11 cellular contexts compared by ENCODE assay signal in the genomic region with DNA sequence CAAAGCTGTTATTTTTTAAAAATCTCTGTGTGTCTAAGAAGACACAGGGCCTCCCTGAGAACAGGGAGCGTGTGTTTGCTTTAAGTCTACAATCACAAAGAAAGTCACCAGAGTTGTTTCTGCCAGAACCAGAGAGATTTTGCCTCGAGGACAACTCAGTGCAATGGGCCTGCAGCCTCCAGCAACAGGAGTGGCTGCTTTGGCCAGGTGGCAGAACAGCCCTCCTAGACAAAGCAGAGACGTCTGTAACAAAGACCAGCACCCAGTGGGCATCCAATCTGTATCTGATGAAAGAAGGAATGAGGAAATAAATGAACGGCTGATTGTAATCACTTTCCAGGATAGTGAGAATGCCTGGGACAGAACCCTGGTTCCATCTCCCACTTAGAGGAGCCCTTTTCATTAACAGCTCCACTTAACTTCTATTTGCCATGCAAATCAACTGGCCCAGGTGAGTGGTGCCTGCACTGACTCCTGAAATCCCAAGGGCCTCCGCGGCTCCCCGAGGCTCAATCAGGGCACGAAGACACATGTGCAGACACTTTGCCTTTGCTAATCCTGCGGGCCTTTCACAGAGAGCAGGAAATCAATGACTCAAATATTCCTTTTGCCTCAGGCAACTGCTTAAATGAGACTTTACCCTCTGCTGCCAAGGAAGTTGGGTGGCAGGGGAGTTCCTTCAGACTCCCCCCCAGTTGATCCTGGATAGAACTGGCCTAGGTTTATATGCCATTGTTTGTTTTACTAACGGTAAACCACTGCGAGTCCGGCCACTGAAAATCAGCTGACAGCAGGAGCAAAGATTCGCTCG.
DNase-seq lines count a peak whose midpoint lies in the region; ATAC-seq and TF ChIP-seq lines count a peak whose summit lies in the region.
"Had no signal": no experiment of that assay in that cellular context is flagged by ENCODE, and none has a peak within 500 bp of the region (broad histone marks: within the 10 kb centered on the region; RNA-seq: fewer than 3 reads in every experiment).

No MANE protein-coding gene starts in this region.

- no peak for TF ChIP-seq CTCF in AG10803 (conservative IDR thresholded peaks at IDR 0.05; ENCODE audit: low read length)
- no peak for TF ChIP-seq CTCF in ascending aorta (IDR thresholded peaks at IDR 0.05)
- no peak for TF ChIP-seq CTCF in CD4-positive, alpha-beta T cell (IDR thresholded peaks at IDR 0.05)

- intact Hi-C loops in ascending aorta (cut with DNase I), result no loop called here
- intact Hi-C loops in CD4-positive, alpha-beta T cell (cut with DNase I, micrococcal nuclease), result no loop called here

- H3K27me3 Mint-ChIP-seq in CD4-positive, alpha-beta T cell, result no peaks in the 10 kb centered on the region
- no peaks in the 10 kb centered on the region for H3K27me3 Mint-ChIP-seq in effector memory CD8-positive, alpha-beta T cell

- POLR2A ChIA-PET in CD4-positive, alpha-beta T cell (lab: Charles Lee), result no interaction called here

- no peak overlapping the region for H3K4me3 Mint-ChIP-seq in CD4-positive, alpha-beta T cell
- H3K4me3 Mint-ChIP-seq in effector memory CD8-positive, alpha-beta T cell, result no peak overlapping the region

- no peak overlapping the region for H3K27ac Mint-ChIP-seq in CD4-positive, alpha-beta T cell
- H3K27ac Mint-ChIP-seq in effector memory CD8-positive, alpha-beta T cell, result no peak overlapping the region

- H3K27me3 ChIP-seq in ascending aorta, result no peaks in the 10 kb centered on the region
- H3K27me3 ChIP-seq in CD4-positive, alpha-beta T cell (ENCODE audit: control insufficient read depth, insufficient read depth, low read length), result no peaks in the 10 kb centered on the region
- H3K27me3 ChIP-seq: pancreas had no signal

- DNase-seq in AG10803 (ENCODE audit: low read depth) (peak; percentile 60), HT-29 (ENCODE audit: low spot score) (peak; percentile 10), ascending aorta (ENCODE audit: low spot score in 2 of 2) (peak in 1 of 2 donors; percentile 46), iris pigment epithelial cell (ENCODE audit: low read depth) (peak; percentile 70), NCI-H146 (lab: John Stamatoyannopoulos, UW) (no peak), NCI-H1694 (lab: John Stamatoyannopoulos, UW) (no peak)
- no peak for DNase-seq in CD4-positive, alpha-beta T cell
- DNase-seq in effector memory CD8-positive, alpha-beta T cell, result no peak
- DNase-seq: DMS 273 treated with DMSO at 0.1 percent for 48 hours, pancreas, Right ventricle myocardium superior had no signal

- no peaks in the 10 kb centered on the region for H3K36me3 ChIP-seq in ascending aorta
- H3K36me3 ChIP-seq: pancreas had no signal

- H3K9me3 Mint-ChIP-seq in CD4-positive, alpha-beta T cell, result peaks cover 7% of the 10 kb centered on the region
- H3K9me3 Mint-ChIP-seq in effector memory CD8-positive, alpha-beta T cell, result peaks cover 0 to 6% of the 10 kb centered on the region in 2 donors

- H3K4me1 Mint-ChIP-seq in CD4-positive, alpha-beta T cell (ENCODE audit: low read depth), result no peaks in the 10 kb centered on the region
- H3K4me1 Mint-ChIP-seq in effector memory CD8-positive, alpha-beta T cell (ENCODE audit: low read depth in 2 of 2), result no peaks in the 10 kb centered on the region

- no peak for ATAC-seq in CD4-positive, alpha-beta T cell (ENCODE audit: poor library complexity)
- ATAC-seq in effector memory CD8-positive, alpha-beta T cell (replicated peaks), result no peak

- no peaks in the 10 kb centered on the region for H3K36me3 Mint-ChIP-seq in CD4-positive, alpha-beta T cell (ENCODE audit: low read depth)
- H3K36me3 Mint-ChIP-seq in effector memory CD8-positive, alpha-beta T cell (ENCODE audit: insufficient read depth), result no peaks in the 10 kb centered on the region

- H3K27ac ChIP-seq in ascending aorta, result peak overlapping the region; percentile 0 to 6
- no peak overlapping the region for H3K27ac ChIP-seq in CD4-positive, alpha-beta T cell (ENCODE audit: low read depth, low read length)
- H3K27ac ChIP-seq: pancreas had no signal

- peaks cover 0 to 1% of the 10 kb centered on the region in 2 donors for H3K4me1 ChIP-seq in ascending aorta
- H3K4me1 ChIP-seq: pancreas had no signal

- H3K4me3 ChIP-seq in AG10803 (ENCODE audit: low read length) (no peak overlapping the region), ascending aorta (no peak overlapping the region)
- H3K4me3 ChIP-seq: pancreas had no signal

- no peaks in the 10 kb centered on the region for H3K9me3 ChIP-seq in ascending aorta
- peaks cover 6% of the 10 kb centered on the region for H3K9me3 ChIP-seq in CD4-positive, alpha-beta T cell (ENCODE audit: control insufficient read depth, low read length)
- H3K9me3 ChIP-seq: pancreas had no signal

- CTCF ChIA-PET in CD4-positive, alpha-beta T cell (lab: Charles Lee), result interaction anchor here (0.5 kb wide), 1 partner anchor 574 kb away, joined by 3 read pairs; no protein-coding TSS in a partner anchor

Comparison
In these comparisons a context has a peak if more than half of its experiments do, and no peak if none do; other contexts are left out.
1. DNase-seq: peak in AG10803 (single experiment), HT-29 (single experiment) and iris pigment epithelial cell (single experiment); none in NCI-H146 (single experiment), NCI-H1694 (single experiment), CD4-positive, alpha-beta T cell (0 of 10) and effector memory CD8-positive, alpha-beta T cell (0 of 3).